Comparison of ENCODE assay signal across 1 cellular context in genomic region chr2:234451852-234452625, GRCh38.
TF ChIP-seq lines count a peak whose summit lies in the region.

No MANE protein-coding gene starts in this region.

TF ChIP-seq in SK-N-SH treated with all-trans-retinoic acid at 6 μM for 48 hours, 23 proteins besides CTCF, POLR2A, EP300 and RAD21 (continued from another document):
- no peak for TF ChIP-seq CSRNP3 (CRISPR knock-in tag; IDR thresholded peaks at IDR 0.05)
- TF ChIP-seq ZNF565 (CRISPR knock-in tag; conservative IDR thresholded peaks at IDR 0.05; ENCODE audit: low read depth): no peak
- TF ChIP-seq ZFP30 (CRISPR knock-in tag; IDR thresholded peaks at IDR 0.05): no peak
- TF ChIP-seq POU6F1 (CRISPR knock-in tag; IDR thresholded peaks at IDR 0.05; ENCODE audit: borderline replicate concordance, low read depth): no peak
- no peak for TF ChIP-seq OSR1 (CRISPR knock-in tag; IDR thresholded peaks at IDR 0.05)
- TF ChIP-seq PPARA (CRISPR knock-in tag; IDR thresholded peaks at IDR 0.05; ENCODE audit: borderline replicate concordance): no peak
- TF ChIP-seq CSDC2 (CRISPR knock-in tag; IDR thresholded peaks at IDR 0.05): no peak
- no peak for TF ChIP-seq SNAI2 (CRISPR knock-in tag; IDR thresholded peaks at IDR 0.05)
- TF ChIP-seq ZC3H10 (CRISPR knock-in tag; IDR thresholded peaks at IDR 0.05): no peak
